ENCODE assay signal across 1 cellular context in the genomic region with DNA sequence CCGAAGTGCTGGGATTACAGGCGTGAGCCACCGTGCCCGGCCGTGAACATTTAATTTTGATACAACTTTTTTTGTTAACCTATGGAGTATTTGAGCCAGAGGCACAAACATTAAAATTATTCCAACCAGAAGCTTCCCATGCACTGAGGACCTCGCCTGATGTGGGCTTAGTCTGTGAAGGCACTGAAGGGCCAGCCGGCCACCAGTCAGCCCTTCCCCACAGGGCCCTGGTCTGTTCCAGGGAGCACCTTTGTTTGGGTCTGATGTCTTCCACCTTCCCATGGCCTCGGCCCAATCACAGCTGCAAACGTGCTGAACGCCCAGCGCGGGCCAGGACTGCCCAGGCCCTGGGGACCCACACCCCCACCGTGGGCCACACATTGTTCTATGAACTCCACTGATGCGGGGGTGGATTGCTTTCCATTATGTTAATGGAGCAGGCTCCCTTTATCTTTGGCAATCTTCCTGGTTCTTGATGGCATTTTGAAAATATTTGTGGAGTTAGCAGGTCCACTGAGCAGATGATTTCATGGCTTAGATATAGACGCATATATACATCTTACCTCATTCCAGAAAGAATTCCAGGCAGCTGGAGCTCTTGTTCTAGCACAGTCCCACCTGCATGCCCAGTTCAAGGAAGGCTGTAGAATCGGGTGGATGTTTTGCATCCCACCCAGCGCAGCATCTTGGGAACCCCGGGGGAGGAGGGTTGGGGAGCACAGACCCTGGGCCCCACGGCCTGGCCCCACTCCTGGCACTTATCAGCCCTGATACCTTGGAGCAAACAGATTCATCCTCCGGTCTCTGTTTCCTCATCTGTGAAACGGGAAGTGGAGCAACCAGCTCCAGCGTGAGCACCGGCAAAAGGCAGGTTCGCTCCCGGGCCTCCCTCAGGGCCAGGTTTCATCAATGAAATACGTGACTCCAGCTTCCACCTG.
TF ChIP-seq lines count a peak whose summit lies in the region.

No MANE protein-coding gene starts in this region.

TF ChIP-seq in HEK293, 187 proteins besides CTCF, POLR2A, EP300 and RAD21 (continued from another document):
- TF ChIP-seq ZNF416 (tag by site-specific recombination; IDR thresholded peaks at IDR 0.05) (no peak), ZNF335 (tag by site-specific recombination; conservative IDR thresholded peaks at IDR 0.05) (peak; percentile 67), ZNF558 (tag by site-specific recombination; IDR thresholded peaks at IDR 0.05) (no peak), ZNF214 (tag by site-specific recombination; IDR thresholded peaks at IDR 0.05; ENCODE audit: borderline replicate concordance) (no peak), ZNF514 (tag by site-specific recombination; IDR thresholded peaks at IDR 0.05) (no peak), GLIS2 (tag by site-specific recombination; IDR thresholded peaks at IDR 0.05) (peak; percentile 38; the same call in 1 of the 2 replicates), ZNF529 (tag by site-specific recombination; IDR thresholded peaks at IDR 0.05; ENCODE audit: insufficient replicate concordance) (no peak), ZNF16 (tag by site-specific recombination; IDR thresholded peaks at IDR 0.05; ENCODE audit: low read depth) (no peak), GLIS1 (tag by site-specific recombination; IDR thresholded peaks at IDR 0.05) (peak; percentile 76), PATZ1 (tag by site-specific recombination; IDR thresholded peaks at IDR 0.05) (0 out of 2 replicates have a peak, but pooled peaks have one; percentile 36), ZNF133 (tag by site-specific recombination; IDR thresholded peaks at IDR 0.05) (no peak), ZNF138 (tag by site-specific recombination; IDR thresholded peaks at IDR 0.05; ENCODE audit: borderline replicate concordance) (no peak), ZBTB17 (tag by site-specific recombination; IDR thresholded peaks at IDR 0.05) (0 out of 2 replicates have a peak, but pooled peaks have one; percentile 18), ZNF211 (tag by site-specific recombination; IDR thresholded peaks at IDR 0.05; ENCODE audit: low read depth) (no peak), ZBTB20 (tag by site-specific recombination; IDR thresholded peaks at IDR 0.05) (0 out of 2 replicates have a peak, but pooled peaks have one; percentile 36), ZNF768 (tag by site-specific recombination; IDR thresholded peaks at IDR 0.05) (no peak), ZXDB (tag by site-specific recombination; IDR thresholded peaks at IDR 0.05) (0 out of 2 replicates have a peak, but pooled peaks have one; percentile 32), RBAK (tag by site-specific recombination; IDR thresholded peaks at IDR 0.05) (no peak)
- TF ChIP-seq, protein P1, sequence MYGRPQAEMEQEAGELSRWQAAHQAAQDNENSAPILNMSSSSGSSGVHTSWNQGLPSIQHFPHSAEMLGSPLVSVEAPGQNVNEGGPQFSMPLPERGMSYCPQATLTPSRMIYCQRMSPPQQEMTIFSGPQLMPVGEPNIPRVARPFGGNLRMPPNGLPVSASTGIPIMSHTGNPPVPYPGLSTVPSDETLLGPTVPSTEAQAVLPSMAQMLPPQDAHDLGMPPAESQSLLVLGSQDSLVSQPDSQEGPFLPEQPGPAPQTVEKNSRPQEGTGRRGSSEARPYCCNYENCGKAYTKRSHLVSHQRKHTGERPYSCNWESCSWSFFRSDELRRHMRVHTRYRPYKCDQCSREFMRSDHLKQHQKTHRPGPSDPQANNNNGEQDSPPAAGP (tag by site-specific recombination; IDR thresholded peaks at IDR 0.05), result no peak
- TF ChIP-seq, protein P2, sequence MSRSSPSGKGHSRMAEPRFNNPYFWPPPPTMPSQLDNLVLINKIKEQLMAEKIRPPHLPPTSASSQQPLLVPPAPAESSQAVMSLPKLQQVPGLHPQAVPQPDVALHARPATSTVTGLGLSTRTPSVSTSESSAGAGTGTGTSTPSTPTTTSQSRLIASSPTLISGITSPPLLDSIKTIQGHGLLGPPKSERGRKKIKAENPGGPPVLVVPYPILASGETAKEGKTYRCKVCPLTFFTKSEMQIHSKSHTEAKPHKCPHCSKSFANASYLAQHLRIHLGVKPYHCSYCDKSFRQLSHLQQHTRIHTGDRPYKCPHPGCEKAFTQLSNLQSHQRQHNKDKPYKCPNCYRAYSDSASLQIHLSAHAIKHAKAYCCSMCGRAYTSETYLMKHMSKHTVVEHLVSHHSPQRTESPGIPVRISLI (tag by site-specific recombination; IDR thresholded peaks at IDR 0.05), result no peak
